ENCODE assay signal across 18 cellular contexts in the genomic region with DNA sequence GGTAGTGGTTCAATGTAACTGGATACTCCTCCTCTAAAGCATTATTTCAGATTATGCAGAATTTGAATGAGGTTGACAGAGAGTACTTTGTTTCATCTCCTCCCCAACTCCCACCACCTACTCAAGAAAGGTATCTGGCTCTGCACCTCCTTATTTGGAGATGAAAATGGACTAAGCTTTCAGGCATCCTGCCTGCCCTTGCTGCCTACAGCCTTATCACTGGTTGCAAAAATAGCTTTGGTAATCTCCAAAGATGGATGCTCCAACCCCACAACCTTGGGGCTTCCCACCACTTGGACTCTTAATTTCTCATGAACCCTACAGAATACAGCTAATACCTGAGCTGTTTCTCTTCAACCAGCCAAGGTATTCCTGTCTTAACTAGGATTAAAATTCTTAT. TPM values are rescaled to one million over a fixed set of nuclear protein-coding genes. Genes with fewer than 3 reads are reported as not detected.
A peak's percentile ranks its signal among the peaks of the same experiment; 100 is the strongest.
DNase-seq lines count a peak whose midpoint lies in the region; ATAC-seq, FAIRE-seq and TF ChIP-seq lines count a peak whose summit lies in the region.
"Had no signal": no experiment of that assay in that cellular context is flagged by ENCODE, and none has a peak within 500 bp of the region (broad histone marks: within the 10 kb centered on the region; RNA-seq: fewer than 3 reads in every experiment).

No MANE protein-coding gene starts in this region.

- H3K4me3 ChIP-seq in GM23338, result no peak overlapping the region
- no peak overlapping the region for H3K4me3 ChIP-seq in naive thymus-derived CD4-positive, alpha-beta T cell (ENCODE audit: low read length)
- H3K4me3 ChIP-seq in dorsolateral prefrontal cortex, result no peak overlapping the region
- H3K4me3 ChIP-seq: breast epithelium, SJSA1 had no signal

- CTCF ChIA-PET in CD4-positive, alpha-beta T cell (lab: Charles Lee), result interaction anchor here (1.4 kb wide), 1 partner anchor 111 kb away, joined by 5 read pairs; no protein-coding TSS in a partner anchor
- CTCF ChIA-PET in naive thymus-derived CD4-positive, alpha-beta T cell (lab: Charles Lee), result interaction anchor here (0.6 to 1.0 kb wide), 3 partner anchors 51 to 139 kb away, joined by 3 read pairs; no protein-coding TSS in a partner anchor

- H2AFZ ChIP-seq in GM23338, result no peak overlapping the region

- no peak for FAIRE-seq in RCC 7860 (lab: Jason Lieb, UNC)
- FAIRE-seq: kidney had no signal

- intact Hi-C loops in CD4-positive, alpha-beta T cell (cut with DNase I, micrococcal nuclease), result loop anchor here in 1 of 2 experiments (10.0 kb wide), 1 partner anchor 427 kb away; no protein-coding TSS in a partner anchor
- intact Hi-C loops in Right ventricle myocardium superior (cut with DNase I) (no loop called here), dorsolateral prefrontal cortex (cut with DNase I) (no loop called here)
- intact Hi-C loops in naive thymus-derived CD4-positive, alpha-beta T cell (cut with micrococcal nuclease), result no loop called here

- no peaks in the 10 kb centered on the region for H3K27me3 ChIP-seq in CD4-positive, alpha-beta T cell (ENCODE audit: control insufficient read depth, insufficient read depth, low read length)
- H3K27me3 ChIP-seq in GM23338 (ENCODE audit: insufficient read depth), result no peaks in the 10 kb centered on the region
- no peaks in the 10 kb centered on the region for H3K27me3 ChIP-seq in naive thymus-derived CD4-positive, alpha-beta T cell (ENCODE audit: control insufficient read depth in 2 of 2, insufficient read depth in 2 of 2, low read length in 2 of 2)
- no peaks in the 10 kb centered on the region for H3K27me3 ChIP-seq in dorsolateral prefrontal cortex
- H3K27me3 ChIP-seq: breast epithelium, SJSA1 had no signal

- no peak overlapping the region for H3K27ac ChIP-seq in CD4-positive, alpha-beta T cell (ENCODE audit: low read depth, low read length)
- no peak overlapping the region; the same call in 1 of the 2 replicates for H3K27ac ChIP-seq in GM23338 (ENCODE audit: low read depth)
- no peak overlapping the region for H3K27ac ChIP-seq in naive thymus-derived CD4-positive, alpha-beta T cell (ENCODE audit: low read depth, low read length)
- peak overlapping the region in 2 of 59 donors; percentile 14 to 45 for H3K27ac ChIP-seq in dorsolateral prefrontal cortex
- H3K27ac ChIP-seq: breast epithelium, SJSA1 had no signal

- no peak overlapping the region for H3K4me2 ChIP-seq in GM23338

- H3K9me2 ChIP-seq in GM23338 (ENCODE audit: insufficient read depth), result no peaks in the 10 kb centered on the region

- H3K9me3 ChIP-seq in CD4-positive, alpha-beta T cell (ENCODE audit: control insufficient read depth, low read length), result no peaks in the 10 kb centered on the region
- H3K9me3 ChIP-seq in naive thymus-derived CD4-positive, alpha-beta T cell (ENCODE audit: control insufficient read depth in 2 of 3, low read length in 3 of 3), result no peaks in the 10 kb centered on the region
- H3K9me3 ChIP-seq: breast epithelium, SJSA1 had no signal

- H4K20me1 ChIP-seq in GM23338 (replicated peaks; ENCODE audit: insufficient read depth), result no peaks in the 10 kb centered on the region

- peaks cover 3% of the 10 kb centered on the region; the same call in 1 of the 2 replicates for H3K4me1 ChIP-seq in GM23338 (ENCODE audit: insufficient read depth)
- no peaks in the 10 kb centered on the region for H3K4me1 ChIP-seq in naive thymus-derived CD4-positive, alpha-beta T cell (ENCODE audit: control insufficient read depth in 2 of 2, insufficient read depth in 2 of 2, low read length in 2 of 2)
- H3K4me1 ChIP-seq: breast epithelium, SJSA1 had no signal

- H3K9me3 Mint-ChIP-seq in CD4-positive, alpha-beta T cell, result no peaks in the 10 kb centered on the region
- H3K9me3 Mint-ChIP-seq in GM23338, result no peaks in the 10 kb centered on the region
- H3K9me3 Mint-ChIP-seq in naive thymus-derived CD4-positive, alpha-beta T cell, result peaks cover 0 to 2% (median 0%) of the 10 kb centered on the region in 11 donors

- no peaks in the 10 kb centered on the region for H3F3A ChIP-seq in GM23338 (replicated peaks; ENCODE audit: low read depth)

- peaks cover 89% of the 10 kb centered on the region for H3K36me3 Mint-ChIP-seq in CD4-positive, alpha-beta T cell (ENCODE audit: low read depth)
- peaks cover 7% of the 10 kb centered on the region; the same call in 2 of the 3 replicates for H3K36me3 Mint-ChIP-seq in GM23338 (ENCODE audit: low read depth)
- H3K36me3 Mint-ChIP-seq in naive thymus-derived CD4-positive, alpha-beta T cell, result peaks cover 7 to 46% (median 31%) of the 10 kb centered on the region in 5 donors

- H3K79me2 ChIP-seq in GM23338 (replicated peaks; ENCODE audit: insufficient read depth), result no peaks in the 10 kb centered on the region

- H3K27ac Mint-ChIP-seq in CD4-positive, alpha-beta T cell, result peak overlapping the region; percentile 35
- H3K27ac Mint-ChIP-seq in GM23338, result peak overlapping the region; percentile 85; the same call in 1 of the 2 replicates
- H3K27ac Mint-ChIP-seq in naive thymus-derived CD4-positive, alpha-beta T cell, result peak overlapping the region in 8 of 9 donors; percentile 16 to 82 (median 56)

- H3K4me1 Mint-ChIP-seq in CD4-positive, alpha-beta T cell (ENCODE audit: low read depth), result peaks cover 16% of the 10 kb centered on the region
- peaks cover 12% of the 10 kb centered on the region for H3K4me1 Mint-ChIP-seq in GM23338
- peaks cover 2 to 23% (median 11%) of the 10 kb centered on the region in 7 donors for H3K4me1 Mint-ChIP-seq in naive thymus-derived CD4-positive, alpha-beta T cell

- TF ChIP-seq CTCF in CD4-positive, alpha-beta T cell (IDR thresholded peaks at IDR 0.05), result no peak
- TF ChIP-seq CTCF in GM23338 (conservative IDR thresholded peaks at IDR 0.05; ENCODE audit: low read depth in 2 of 2), result no peak
- no peak for TF ChIP-seq CTCF in dorsolateral prefrontal cortex (IDR thresholded peaks at IDR 0.05 in 54 of 56, conservative IDR thresholded peaks at IDR 0.05 in 2 of 56; ENCODE audit: low read depth in 1 of 56, partially characterized antibody in 56 of 56)

- POLR2A ChIA-PET in CD4-positive, alpha-beta T cell (lab: Charles Lee), result interaction anchor here (0.6 to 1.2 kb wide), 2 partner anchors 94 to 140 kb away, joined by 3 to 4 read pairs; no protein-coding TSS in a partner anchor
- POLR2A ChIA-PET in naive thymus-derived CD4-positive, alpha-beta T cell (lab: Charles Lee), result interaction anchor here (1.2 kb wide), 1 partner anchor 37 kb away, joined by 3 read pairs; no protein-coding TSS in a partner anchor

- no peak for ATAC-seq in CD4-positive, alpha-beta T cell (ENCODE audit: poor library complexity)
- ATAC-seq in GM23338 (peak; percentile 67), Right ventricle myocardium superior (ENCODE audit: poor library complexity) (peak; percentile 82)
- no peak for ATAC-seq in naive thymus-derived CD4-positive, alpha-beta T cell

- H3K27me3 Mint-ChIP-seq in CD4-positive, alpha-beta T cell, result no peaks in the 10 kb centered on the region
- H3K27me3 Mint-ChIP-seq in GM23338 (ENCODE audit: insufficient read depth, low read depth, poor library complexity), result peaks cover 2% of the 10 kb centered on the region
- no peaks in the 10 kb centered on the region for H3K27me3 Mint-ChIP-seq in naive thymus-derived CD4-positive, alpha-beta T cell

- DNase-seq in CD4-positive, alpha-beta T cell, result no peak
- DNase-seq in GM23338 (ENCODE audit: low spot score) (peak; percentile 14), Right ventricle myocardium superior (no peak), dorsolateral prefrontal cortex (no peak), RCC 7860 (ENCODE audit: low spot score) (no peak)
- DNase-seq in naive thymus-derived CD4-positive, alpha-beta T cell, result no peak
- DNase-seq in central memory CD4-positive, alpha-beta T cell, result no peak
- DNase-seq: activated gamma-delta T cell treated with Interleukin-2 at 50 U/mL for 16 hours; DMS153; head of caudate nucleus; kidney; midbrain; NCI-H1930; NCI-H524; OCI-M1; stimulated activated CD4-positive, alpha-beta T cell treated with anti-CD3 and anti-CD28 coated beads, Interleukin-4, amount 100 ng/mL, for 1 hour had no signal

- no peaks in the 10 kb centered on the region for H3K36me3 ChIP-seq in GM23338 (ENCODE audit: insufficient read depth)
- H3K36me3 ChIP-seq in naive thymus-derived CD4-positive, alpha-beta T cell (ENCODE audit: control insufficient read depth in 2 of 3, insufficient read depth in 3 of 3, low read length in 3 of 3), result peaks cover 22 to 83% (median 24%) of the 10 kb centered on the region in 3 experiments

- H3K4me3 Mint-ChIP-seq in CD4-positive, alpha-beta T cell, result no peak overlapping the region
- H3K4me3 Mint-ChIP-seq in GM23338, result no peak overlapping the region
- no peak overlapping the region for H3K4me3 Mint-ChIP-seq in naive thymus-derived CD4-positive, alpha-beta T cell

TF ChIP-seq in GM23338, 12 proteins besides CTCF, POLR2A, EP300 and RAD21:
- no peak for TF ChIP-seq EZH2phosphoT487 (IDR thresholded peaks at IDR 0.05; ENCODE audit: unreplicated experiment)
- no peak for TF ChIP-seq EZH2 (IDR thresholded peaks at IDR 0.05; ENCODE audit: low read depth, unreplicated experiment)

RNA-seq across cellular contexts. Expression of gene CORO6, which starts 45.3 kb away (rescaled TPM):
- total RNA-seq in CD4-positive, alpha-beta T cell, result 1 to 10 TPM; 2.8 to 3.3 TPM
- 5.0 and 5.2 TPM in 2 replicates for total RNA-seq in GM23338 (2014; rRNA removed; shearing (Covaris generic))
- 2.5 and 2.6 TPM in 2 replicates for polyA plus RNA-seq in GM23338 (2016; fragmentation: Nextera tagmentation; extraction: Ambion mirVana)
- total RNA-seq in Right ventricle myocardium superior, result 83.6 TPM
- total RNA-seq in naive thymus-derived CD4-positive, alpha-beta T cell, result 1 to 10 TPM; 1.4 to 3.1 (median 1.7) TPM
- under 1 TPM; 0.15 to 0.35 TPM for polyA plus RNA-seq in naive thymus-derived CD4-positive, alpha-beta T cell
- total RNA-seq in dorsolateral prefrontal cortex, result 100 to 1,000 TPM in 23 of 120 experiments, 10 to 100 TPM in 97; 31.5 to 153 (median 80.8) TPM

Comparison
In these comparisons a context has a peak if more than half of its experiments do, and no peak if none do; other contexts are left out.
1. ATAC-seq: peak in GM23338 (single experiment) and Right ventricle myocardium superior (single experiment); none in CD4-positive, alpha-beta T cell (single experiment) and naive thymus-derived CD4-positive, alpha-beta T cell (single experiment).
2. H3K27ac Mint-ChIP-seq: peak in every context shown above with its lines; median percentile 85 in GM23338; 56 in naive thymus-derived CD4-positive, alpha-beta T cell; 35 in CD4-positive, alpha-beta T cell.